Comparison of ENCODE assay signal across 16 cellular contexts in genomic region chr22:46269564-46269963, GRCh38. TPM values are rescaled to one million over a fixed set of nuclear protein-coding genes. Genes with fewer than 3 reads are reported as not detected.
DNase-seq lines count a peak whose midpoint lies in the region; ATAC-seq and TF ChIP-seq lines count a peak whose summit lies in the region.
"Had no signal": no experiment of that assay in that cellular context is flagged by ENCODE, and none has a peak within 500 bp of the region (broad histone marks: within the 10 kb centered on the region; RNA-seq: fewer than 3 reads in every experiment).

No MANE protein-coding gene starts in this region.

- DNase-seq in activated CD8-positive, alpha-beta memory T cell treated with anti-CD3 and anti-CD28 coated beads, Interleukin-2, amount 10 ng/mL, durations not matched to agents 7 days and 5 days = no peak
- DNase-seq in activated CD8-positive, alpha-beta memory T cell treated with anti-CD3 and anti-CD28 coated beads, Interleukin-2, amount 50 U/mL, for 4 hours = no peak
- DNase-seq in RWPE1 (ENCODE audit: low spot score) = no peak
- DNase-seq in immature natural killer cell = no peak
- peak in 1 of 2 donors; percentile 5 for DNase-seq in gastrocnemius medialis
- DNase-seq in foreskin fibroblast = no peak
- DNase-seq in NCI-H226 = no peak
- DNase-seq: activated CD8-positive, alpha-beta memory T cell treated with anti-CD3 and anti-CD28 coated beads, Interleukin-2, amount 50 U/mL, for 48 hours; islet precursor cell; NCI-H2029 treated with DMSO at 0.1 percent for 48 hours; stimulated activated CD4-positive, alpha-beta T cell treated with anti-CD3 and anti-CD28 coated beads, Interleukin-4, amount 100 ng/mL, for 1 hour had no signal

- CTCF ChIA-PET in activated CD8-positive, alpha-beta memory T cell treated with anti-CD3 and anti-CD28 coated beads, Interleukin-2, amount 10 ng/mL, durations not matched to agents 7 days and 5 days (lab: Charles Lee) = interaction anchor here (1.0 kb wide), 1 partner anchor 26 kb away, joined by 3 read pairs; no protein-coding TSS in a partner anchor
- CTCF ChIA-PET in RWPE1 (lab: Yijun Ruan, JAX) = interaction anchor here (0.5 kb wide), 1 partner anchor 145 kb away, joined by 3 read pairs; no protein-coding TSS in a partner anchor

- in situ Hi-C loops in gastrocnemius medialis (cut with MboI; ENCODE audit: low sequenced_read_pairs in 4 of 4) = no loop called here

- no peaks in the 10 kb centered on the region for H3K9me3 Mint-ChIP-seq in activated CD8-positive, alpha-beta memory T cell treated with anti-CD3 and anti-CD28 coated beads, Interleukin-2, amount 10 ng/mL, durations not matched to agents 7 days and 5 days (ENCODE audit: low read depth)
- H3K9me3 Mint-ChIP-seq in immature natural killer cell = no peaks in the 10 kb centered on the region

- H3K4me1 Mint-ChIP-seq in activated CD8-positive, alpha-beta memory T cell treated with anti-CD3 and anti-CD28 coated beads, Interleukin-2, amount 10 ng/mL, durations not matched to agents 7 days and 5 days = peaks cover 19% of the 10 kb centered on the region
- H3K4me1 Mint-ChIP-seq in immature natural killer cell = peaks cover 55 to 57% of the 10 kb centered on the region in 2 donors

- H3K4me1 ChIP-seq in gastrocnemius medialis = peaks cover 10 to 20% of the 10 kb centered on the region in 2 donors

- H3K4me3 ChIP-seq in gastrocnemius medialis (no peak overlapping the region), foreskin fibroblast (ENCODE audit: low read depth in 1 of 2, low read length in 2 of 2) (no peak overlapping the region)

- H3K36me3 Mint-ChIP-seq in activated CD8-positive, alpha-beta memory T cell treated with anti-CD3 and anti-CD28 coated beads, Interleukin-2, amount 10 ng/mL, durations not matched to agents 7 days and 5 days = peaks cover 17% of the 10 kb centered on the region
- peaks cover 0 to 19% (median 10%) of the 10 kb centered on the region in 3 donors for H3K36me3 Mint-ChIP-seq in immature natural killer cell

- H3K27ac Mint-ChIP-seq in activated CD8-positive, alpha-beta memory T cell treated with anti-CD3 and anti-CD28 coated beads, Interleukin-2, amount 10 ng/mL, durations not matched to agents 7 days and 5 days = peak overlapping the region; percentile 31
- peak overlapping the region in 5 of 6 donors; percentile 29 to 88 (median 81) for H3K27ac Mint-ChIP-seq in immature natural killer cell

- no peaks in the 10 kb centered on the region for H3K9me3 ChIP-seq in gastrocnemius medialis
- H3K9me3 ChIP-seq: pancreas had no signal

- TF ChIP-seq CTCF in RWPE1 (conservative IDR thresholded peaks at IDR 0.05; ENCODE audit: low read depth) (no peak), gastrocnemius medialis (IDR thresholded peaks at IDR 0.05 in 4 of 5, conservative IDR thresholded peaks at IDR 0.05 in 1 of 5) (no peak), foreskin fibroblast (IDR thresholded peaks at IDR 0.05; ENCODE audit: low read depth, low read length) (no peak)

- peaks cover 15% of the 10 kb centered on the region for H3K27me3 Mint-ChIP-seq in activated CD8-positive, alpha-beta memory T cell treated with anti-CD3 and anti-CD28 coated beads, Interleukin-2, amount 10 ng/mL, durations not matched to agents 7 days and 5 days
- H3K27me3 Mint-ChIP-seq in immature natural killer cell (ENCODE audit: low read depth in 3 of 3) = peaks cover 0 to 5% (median 2%) of the 10 kb centered on the region in 3 donors

- H3K4me3 Mint-ChIP-seq in activated CD8-positive, alpha-beta memory T cell treated with anti-CD3 and anti-CD28 coated beads, Interleukin-2, amount 10 ng/mL, durations not matched to agents 7 days and 5 days = no peak overlapping the region
- H3K4me3 Mint-ChIP-seq in immature natural killer cell = peak overlapping the region; percentile 87 to 93 (median 93)

- H3K27me3 ChIP-seq in gastrocnemius medialis = no peaks in the 10 kb centered on the region
- H3K27me3 ChIP-seq: pancreas had no signal

- ATAC-seq in activated CD8-positive, alpha-beta memory T cell treated with anti-CD3 and anti-CD28 coated beads, Interleukin-2, amount 10 ng/mL, durations not matched to agents 7 days and 5 days = no peak
- ATAC-seq in gastrocnemius medialis = no peak
- no peak for ATAC-seq in GM19395 (IDR thresholded peaks at IDR 0.05; ENCODE audit: unreplicated experiment)

- peaks cover 0 to 31% of the 10 kb centered on the region in 2 donors for H3K36me3 ChIP-seq in gastrocnemius medialis

- H3K27ac ChIP-seq in RWPE1 (peak overlapping the region; percentile 76), gastrocnemius medialis (peak overlapping the region in 3 of 4 donors; percentile 91 to 97 (median 94))

- TF ChIP-seq POLR2A in gastrocnemius medialis (IDR thresholded peaks at IDR 0.05) = no peak

- intact Hi-C loops in gastrocnemius medialis (cut with DNase I; ENCODE audit: low total_unique reads) = no loop called here

- POLR2A ChIA-PET in RWPE1 (lab: Yijun Ruan, JAX; ENCODE audit: low non-redundant PET) = interaction anchor here (0.6 kb wide), 1 partner anchor 32 kb away, joined by 3 read pairs; no protein-coding TSS in a partner anchor

RNA-seq across cellular contexts. Expression of gene TTC38, which starts 1.8 kb away (rescaled TPM):
- 10 to 100 TPM; 35.3 to 37.1 TPM for total RNA-seq in activated CD8-positive, alpha-beta memory T cell treated with anti-CD3 and anti-CD28 coated beads, Interleukin-2, amount 10 ng/mL, durations not matched to agents 7 days and 5 days
- polyA plus RNA-seq in immature natural killer cell = 100 to 1,000 TPM; 190 to 290 (median 205) TPM
- total RNA-seq in gastrocnemius medialis = 10 to 100 TPM; 30.4 to 58.3 (median 43.1) TPM

RNA-seq across cellular contexts. Expression of gene PKDREJ, which starts 6.4 kb away (rescaled TPM):
- total RNA-seq in activated CD8-positive, alpha-beta memory T cell treated with anti-CD3 and anti-CD28 coated beads, Interleukin-2, amount 10 ng/mL, durations not matched to agents 7 days and 5 days = not detected
- under 1 TPM in 2 of 3 donors, not detected in 1; 0.20 to 0.59 TPM for polyA plus RNA-seq in immature natural killer cell
- total RNA-seq in gastrocnemius medialis = not detected
- total RNA-seq: bronchial epithelial cell; HT1080; T-helper 2 cell treated with Interferon-gamma antibody and Interleukin-4, amounts not matched to agents 100 ng/mL and 5 ng/mL, for 36 hours had no signal

RNA-seq across cellular contexts. Expression of gene CDPF1, which starts 19.5 kb away (rescaled TPM):
- total RNA-seq in activated CD8-positive, alpha-beta memory T cell treated with anti-CD3 and anti-CD28 coated beads, Interleukin-2, amount 10 ng/mL, durations not matched to agents 7 days and 5 days = 10 to 100 TPM; 11.0 to 11.1 TPM
- 10 to 100 TPM; 23.2 to 32.8 (median 23.7) TPM for polyA plus RNA-seq in immature natural killer cell
- total RNA-seq in gastrocnemius medialis = 10 to 100 TPM in 2 of 4 donors, 1 to 10 TPM in 2; 6.3 to 18.8 (median 12.5) TPM

RNA-seq across cellular contexts. Expression of gene GTSE1, which starts 27.1 kb away (rescaled TPM):
- 100 to 1,000 TPM in 1 of 2 experiments, 10 to 100 TPM in 1; 91.9 to 101 TPM for total RNA-seq in activated CD8-positive, alpha-beta memory T cell treated with anti-CD3 and anti-CD28 coated beads, Interleukin-2, amount 10 ng/mL, durations not matched to agents 7 days and 5 days
- under 1 TPM in 2 of 3 donors, not detected in 1; 0.50 to 0.71 TPM for polyA plus RNA-seq in immature natural killer cell
- under 1 TPM in 2 of 4 donors, not detected in 2; 0.13 to 0.49 TPM for total RNA-seq in gastrocnemius medialis
